In the genomic region with DNA sequence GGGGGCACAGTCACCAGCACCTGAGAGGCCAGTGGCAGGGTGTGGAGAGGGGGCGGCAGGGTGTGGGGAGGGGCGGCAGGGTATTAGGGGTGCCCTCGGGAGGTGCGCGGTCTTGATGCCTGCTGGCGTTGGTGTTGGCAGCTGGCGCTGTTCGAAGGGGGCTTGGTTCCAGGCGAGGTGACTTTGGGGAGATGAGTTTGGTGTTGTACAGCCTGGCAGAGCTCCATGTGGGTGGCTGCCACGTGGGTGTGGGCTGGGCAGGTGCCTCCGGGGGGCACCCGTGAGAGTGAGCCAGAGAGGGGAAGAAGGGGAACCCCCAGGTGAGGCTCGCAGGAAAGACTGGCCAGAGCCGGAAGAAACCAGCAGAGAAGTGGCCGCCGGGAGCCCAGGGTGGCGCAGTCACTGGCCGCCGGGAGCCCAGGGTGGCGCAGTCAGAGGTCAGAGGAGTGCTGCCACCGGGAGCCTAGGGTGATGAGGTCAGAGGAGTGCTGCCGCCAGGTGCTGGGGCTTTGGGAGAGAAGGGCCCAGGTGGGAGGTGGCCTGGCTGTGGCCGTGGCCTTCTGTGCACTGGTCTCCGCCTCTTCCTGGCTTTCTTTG, we compare ENCODE assay signal across 36 cellular contexts. TPM values are rescaled to one million over a fixed set of nuclear protein-coding genes. Genes with fewer than 3 reads are reported as not detected.
"Had no signal": no experiment of that assay in that cellular context is flagged by ENCODE, and none has a peak within 500 bp of the region (broad histone marks: within the 10 kb centered on the region; RNA-seq: fewer than 3 reads in every experiment).

No MANE protein-coding gene starts in this region.

- H3K9me3 Mint-ChIP-seq: activated T-cell treated with anti-CD3 and anti-CD28 coated beads, Interleukin-2, amount 50 U/mL, for 72 hours; brain; nephron had no signal

- H3K27me3 Mint-ChIP-seq: activated naive CD8-positive, alpha-beta T cell; brain; progenitor cell of endocrine pancreas; type B pancreatic cell had no signal

- FAIRE-seq: endothelial cell of umbilical vein, small intestine had no signal

- ATAC-seq: activated T-cell treated with anti-CD3 and anti-CD28 coated beads, Interleukin-2, amount 50 U/mL, for 72 hours; gastroesophageal sphincter; left lung had no signal

- H3K4me3 Mint-ChIP-seq: activated naive CD8-positive, alpha-beta T cell; activated T-cell treated with anti-CD3 and anti-CD28 coated beads, Interleukin-2, amount 50 U/mL, for 72 hours; brain; nephron; type B pancreatic cell had no signal

- H3K27me3 ChIP-seq: gastroesophageal sphincter, left lung, neutrophil, sigmoid colon, uterus had no signal

- H3K36me3 ChIP-seq: uterus had no signal

- H3K4me3 ChIP-seq: gastroesophageal sphincter, left lung, lung, sigmoid colon, thoracic aorta, uterus had no signal

- H3K27ac ChIP-seq: gastroesophageal sphincter, left lung, neutrophil, sigmoid colon, thoracic aorta, uterus had no signal

- H3K27ac Mint-ChIP-seq: activated naive CD8-positive, alpha-beta T cell; activated T-cell treated with anti-CD3 and anti-CD28 coated beads, Interleukin-2, amount 50 U/mL, for 72 hours; nephron; progenitor cell of endocrine pancreas had no signal

- DNase-seq: activated CD4-positive, alpha-beta T cell treated with anti-CD3 and anti-CD28 coated beads for 4 hours; activated CD4-positive, alpha-beta T cell treated with anti-CD3 and anti-CD28 coated beads, Interleukin-2, amount 50 U/mL, for 4 hours; activated CD4-positive, CD25-positive, alpha-beta regulatory T cell; activated effector memory CD4-positive, alpha-beta T cell treated with Interleukin-2 at 50 U/mL for 16 hours; activated naive CD4-positive, alpha-beta T cell treated with Interleukin-2 at 50 U/mL for 16 hours; activated T-cell treated with anti-CD3 and anti-CD28 coated beads for 4 hours; activated T-cell treated with anti-CD3 and anti-CD28 coated beads, Interleukin-2, amount 50 U/mL, for 72 hours; anterior cingulate cortex; head of caudate nucleus; hippocampal formation; kidney glomerular epithelial cell; retina; sigmoid colon; small intestine; stimulated activated CD4-positive, alpha-beta T cell treated with anti-CD3 and anti-CD28 coated beads, Interleukin-1b, Interleukin-23, amount 100 ng/mL, for 48 hours; stimulated activated CD4-positive, alpha-beta T cell treated with anti-CD3 and anti-CD28 coated beads, Interleukin-4, amount 100 ng/mL, for 4 hours; stimulated activated CD8-positive, alpha-beta memory T cell treated with anti-CD3 and anti-CD28 coated beads, Interleukin-4, amount 100 ng/mL, for 48 hours; stimulated activated naive CD4-positive, alpha-beta T cell treated with Interleukin-2 at 50 U/mL for 16 hours; T-helper 1 cell; uterus had no signal

- H3K4me1 ChIP-seq: sigmoid colon, uterus had no signal

- H3K9me3 ChIP-seq: gastroesophageal sphincter, left lung, neutrophil, sigmoid colon, thoracic aorta, uterus had no signal

RNA-seq across cellular contexts. Expression of gene MUC6, which starts 44.7 kb away (rescaled TPM):
- total RNA-seq: activated T-cell treated with anti-CD3 and anti-CD28 coated beads, Interleukin-2, amount 50 U/mL, for 72 hours; cardiac septum; endothelial cell of umbilical vein; fibroblast of lung; fibroblast of villous mesenchyme; left lung; osteocyte; sigmoid colon; subcutaneous adipose tissue had no signal
- polyA plus RNA-seq: endothelial cell of umbilical vein, fibroblast of lung had no signal
